In the genomic region with DNA sequence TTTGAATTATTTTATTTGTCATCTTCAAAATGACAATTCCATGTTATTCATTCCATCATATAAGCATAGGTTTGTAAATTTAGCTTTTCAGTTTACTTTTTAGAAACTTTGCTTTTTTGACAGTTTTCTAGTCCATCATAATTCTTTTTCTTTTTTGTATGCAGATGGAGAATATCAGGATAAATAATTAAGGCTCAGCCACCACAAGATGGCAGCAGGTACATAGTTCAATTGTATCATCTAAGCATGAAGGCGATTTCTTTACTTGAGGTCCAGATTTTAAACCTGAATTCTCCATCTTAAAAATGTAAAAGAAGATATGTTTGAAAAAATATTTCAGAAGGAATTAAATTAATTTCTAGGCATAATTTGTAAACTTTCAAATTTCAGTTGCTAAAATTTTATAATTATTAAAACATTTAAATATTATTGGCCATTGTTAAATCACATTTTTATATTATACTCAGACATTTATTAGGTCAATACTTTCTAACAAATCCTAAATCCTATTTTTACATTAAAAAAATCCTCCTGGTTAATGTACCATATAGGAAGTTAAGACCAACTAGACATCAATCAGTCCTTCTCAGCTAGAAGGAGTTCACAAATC, we compare ENCODE assay signal across 8 cellular contexts.
DNase-seq lines count a peak whose midpoint lies in the region; ATAC-seq and TF ChIP-seq lines count a peak whose summit lies in the region.

No MANE protein-coding gene starts in this region.

- DNase-seq in ACHN (peak; percentile 60), GM12864 (ENCODE audit: low read depth) (no peak), KBM-7 (peak; percentile 37), SK-N-MC (ENCODE audit: low read depth, low spot score) (peak; percentile 59), fibroblast of peridontal ligament (ENCODE audit: extremely low read depth) (peak; percentile 78), retinal pigment epithelial cell (ENCODE audit: low read depth) (no peak)
- no peak for DNase-seq in effector memory CD4-positive, alpha-beta T cell

- in situ Hi-C loops in ACHN (cut with HindIII; ENCODE audit: low pct_ligation_motif_present, low pct_unique_long_range_greater_than_20kb, low sequenced_read_pairs) (no loop called here), KBM-7 (cut with MboI; ENCODE audit: low pct_unique_long_range_greater_than_20kb, low sequenced_read_pairs) (no loop called here)

- no peak overlapping the region for H3K4me3 ChIP-seq in GM12864 (ENCODE audit: low read depth, low read length)
- no peak overlapping the region for H3K4me3 ChIP-seq in SK-N-MC
- H3K4me3 ChIP-seq in retinal pigment epithelial cell (ENCODE audit: low read length) = no peak overlapping the region
- no peak overlapping the region for H3K4me3 ChIP-seq in effector memory CD4-positive, alpha-beta T cell (ENCODE audit: insufficient read depth, low read depth, low read length, poor library complexity, severe bottlenecking)

- no peak for ATAC-seq in GM21825 (IDR thresholded peaks at IDR 0.05; ENCODE audit: unreplicated experiment)

- H3K27ac ChIP-seq in SK-N-MC = no peak overlapping the region
- no peak overlapping the region for H3K27ac ChIP-seq in effector memory CD4-positive, alpha-beta T cell (ENCODE audit: insufficient read depth, low read length, poor library complexity, severe bottlenecking)

- TF ChIP-seq CTCF in GM12864 (IDR thresholded peaks at IDR 0.05; ENCODE audit: low read depth, low read length, missing control alignments) (peak; percentile 38), retinal pigment epithelial cell (conservative IDR thresholded peaks at IDR 0.05; ENCODE audit: low read depth, low read length) (peak; percentile 67)

- H3K4me1 ChIP-seq in effector memory CD4-positive, alpha-beta T cell (ENCODE audit: control insufficient read depth, insufficient read depth, low read length, poor library complexity, severe bottlenecking) = no peaks in the 10 kb centered on the region

- no peaks in the 10 kb centered on the region for H3K36me3 ChIP-seq in SK-N-MC (ENCODE audit: insufficient read depth, low read length)
- no peaks in the 10 kb centered on the region for H3K36me3 ChIP-seq in effector memory CD4-positive, alpha-beta T cell (ENCODE audit: control insufficient read depth, insufficient read depth, low read length)

- H3K9ac ChIP-seq in SK-N-MC (ENCODE audit: insufficient read length) = no peak overlapping the region

- H3K27me3 ChIP-seq in effector memory CD4-positive, alpha-beta T cell (replicated peaks; ENCODE audit: control insufficient read depth, insufficient read depth, low read length, poor library complexity, severe bottlenecking) = no peaks in the 10 kb centered on the region

- H3K9me3 ChIP-seq in SK-N-MC (ENCODE audit: low read depth, low read length) = no peaks in the 10 kb centered on the region
- no peaks in the 10 kb centered on the region for H3K9me3 ChIP-seq in effector memory CD4-positive, alpha-beta T cell (ENCODE audit: control insufficient read depth, low read length)

Comparison
In these comparisons a context has a peak if more than half of its experiments do, and no peak if none do; other contexts are left out.
1. DNase-seq: peak in ACHN (single experiment), KBM-7 (single experiment), SK-N-MC (single experiment) and fibroblast of peridontal ligament (single experiment); none in GM12864 (single experiment), retinal pigment epithelial cell (single experiment) and effector memory CD4-positive, alpha-beta T cell (0 of 3).